Comparison of ENCODE assay signal across 19 cellular contexts in genomic region chr14:39452680-39453079, GRCh38. TPM values are rescaled to one million over a fixed set of nuclear protein-coding genes. Genes with fewer than 3 reads are reported as not detected.
DNase-seq lines count a peak whose midpoint lies in the region; ATAC-seq, FAIRE-seq and TF ChIP-seq lines count a peak whose summit lies in the region.
"Had no signal": no experiment of that assay in that cellular context is flagged by ENCODE, and none has a peak within 500 bp of the region (broad histone marks: within the 10 kb centered on the region; RNA-seq: fewer than 3 reads in every experiment).

No MANE protein-coding gene starts in this region.

- SMC1A ChIA-PET in GM12878 (lab: Charles Lee; ENCODE audit: uncharacterized antibody, unreplicated experiment): interaction anchor here (0.6 to 6.5 kb wide), 13 partner anchors 8 to 421 kb away, joined by 3 to 65 read pairs (median 4); partner anchors contain the start of gene FBXO33

- no peak for ATAC-seq in HepG2
- ATAC-seq in right lobe of liver: no peak
- no peak for ATAC-seq in GM12878
- no peak for ATAC-seq in GM21529 (IDR thresholded peaks at IDR 0.05; ENCODE audit: unreplicated experiment)
- no peak for ATAC-seq in left cardiac atrium
- ATAC-seq: CD8-positive, alpha-beta T cell; K562 had no signal

- intact Hi-C loops in HepG2 (cut with micrococcal nuclease; ENCODE audit: unreplicated experiment): no loop called here
- intact Hi-C loops in right lobe of liver (cut with DNase I): no loop called here
- intact Hi-C loops in GM12878 (cut with micrococcal nuclease; ENCODE audit: unreplicated experiment): no loop called here
- intact Hi-C loops in left cardiac atrium (cut with DNase I): no loop called here

- TF ChIP-seq EP300 in HepG2 (IDR thresholded peaks at IDR 0.05; ENCODE audit: low read depth in 2 of 2, low read length in 2 of 2) (no peak), HepG2 (CRISPR knock-in tag; IDR thresholded peaks at IDR 0.05; ENCODE audit: borderline replicate concordance) (no peak), GM12878 (IDR thresholded peaks at IDR 0.05; ENCODE audit: borderline replicate concordance in 1 of 2, control insufficient read depth in 1 of 2, low read depth in 2 of 2, low read length in 2 of 2) (no peak)

- H3K27ac Mint-ChIP-seq in nephron progenitor cell: no peak overlapping the region
- H3K27ac Mint-ChIP-seq: B cell; CD8-positive, alpha-beta T cell had no signal

- no peaks in the 10 kb centered on the region for H3K36me3 Mint-ChIP-seq in nephron progenitor cell (ENCODE audit: low read depth)
- H3K36me3 Mint-ChIP-seq: CD8-positive, alpha-beta T cell had no signal

- H3K27me3 ChIP-seq in HepG2 (ENCODE audit: control insufficient read depth in 1 of 2, insufficient read depth in 2 of 2, low read length in 2 of 2) (no peaks in the 10 kb centered on the region), right lobe of liver (no peaks in the 10 kb centered on the region), GM12878 (replicated peaks in 1 of 2; ENCODE audit: control insufficient read depth in 2 of 2, insufficient read depth in 2 of 2, low read length in 1 of 2) (no peaks in the 10 kb centered on the region)
- H3K27me3 ChIP-seq: BLaER1 treated with 17β-estradiol and CSF1 and Interleukin-3, amounts not matched to agents 10 nM and 100 nM had no signal

- BruUV-seq in HepG2 (replicated peaks; lab: Mats Ljungman, UMichigan) (no TSS peak), GM12878 (replicated peaks; lab: Mats Ljungman, UMichigan) (no TSS peak)

- WGBS in HepG2 (ENCODE audit: low lambda C conversion rate): 50% methylated on average over 2 of the region's 2 CpGs
- 88% methylated on average over 2 of the region's 2 CpGs for WGBS in right lobe of liver (ENCODE audit: insufficient coverage, low coverage, low lambda C conversion rate, missing lambda C conversion rate)
- WGBS in GM12878 (ENCODE audit: insufficient coverage, insufficient replicate concordance, low lambda C conversion rate, missing lambda C conversion rate): 98% methylated on average over 2 of the region's 2 CpGs

- RAD21 ChIA-PET in GM12878 (lab: Charles Lee; ENCODE audit: unreplicated experiment): interaction anchor here (0.6 to 5.6 kb wide), 5 partner anchors 15 to 283 kb away, joined by 3 to 53 read pairs (median 8); partner anchors contain the start of genes FBXO33 and TRAPPC6B

- POLR2A ChIA-PET in HepG2 (lab: Yijun Ruan, JAX) (no interaction called here), GM12878 (lab: Charles Lee) (interaction anchor here (0.9 to 4.1 kb wide), 3 partner anchors 11 to 18 kb away, joined by 3 to 51 read pairs (median 4); partner anchors contain the start of gene FBXO33)

- no peaks in the 10 kb centered on the region for H3K36me3 ChIP-seq in HepG2 (replicated peaks in 1 of 2; ENCODE audit: control insufficient read depth in 1 of 2, insufficient read depth in 2 of 2, low read length in 2 of 2)
- H3K36me3 ChIP-seq in right lobe of liver: no peaks in the 10 kb centered on the region
- H3K36me3 ChIP-seq in GM12878 (ENCODE audit: control insufficient read depth in 2 of 2, insufficient read depth in 2 of 2, low read length in 1 of 2): no peaks in the 10 kb centered on the region
- H3K36me3 ChIP-seq: BLaER1 treated with 17β-estradiol and CSF1 and Interleukin-3, amounts not matched to agents 10 nM and 100 nM had no signal

- TF ChIP-seq POLR2A in HepG2 (IDR thresholded peaks at IDR 0.05; ENCODE audit: insufficient read depth in 1 of 2, low read depth in 2 of 2, low read length in 2 of 2): no peak
- no peak for TF ChIP-seq POLR2A in right lobe of liver (IDR thresholded peaks at IDR 0.05)
- TF ChIP-seq POLR2A in GM12878 (IDR thresholded peaks at IDR 0.05; ENCODE audit: low read depth, low read length): no peak

- CTCF ChIA-PET in HepG2 (lab: Yijun Ruan, JAX; ENCODE audit: low intra/inter-chr PET ratio, low total read pairs): no interaction called here
- CTCF ChIA-PET in GM12878 (lab: Yijun Ruan, JAX): interaction anchor here (1.0 to 6.0 kb wide), 3 partner anchors 11 to 27 kb away, joined by 4 to 68 read pairs (median 5); no protein-coding TSS in a partner anchor

- TF ChIP-seq RAD21 in HepG2 (CRISPR knock-in tag; IDR thresholded peaks at IDR 0.05) (no peak), GM12878 (IDR thresholded peaks at IDR 0.05; ENCODE audit: insufficient read depth, low read depth, low read length) (no peak)

- H2AFZ ChIP-seq in HepG2 (ENCODE audit: low read length): no peak overlapping the region
- H2AFZ ChIP-seq in GM12878 (ENCODE audit: control insufficient read depth, low read depth, low read length): no peak overlapping the region

- H4K20me1 ChIP-seq in HepG2 (ENCODE audit: insufficient read depth, low read length): no peaks in the 10 kb centered on the region
- no peaks in the 10 kb centered on the region for H4K20me1 ChIP-seq in GM12878 (ENCODE audit: control insufficient read depth, insufficient read depth)
- H4K20me1 ChIP-seq: BLaER1 treated with 17β-estradiol and CSF1 and Interleukin-3, amounts not matched to agents 10 nM and 100 nM had no signal

- in situ Hi-C loops in HepG2 (cut with HindIII; ENCODE audit: extremely low pct_ligation_motif_present, low pct_unique_long_range_greater_than_20kb): no loop called here
- in situ Hi-C loops in GM12878 (cut with MboI): no loop called here

- FAIRE-seq in HepG2 (lab: Jason Lieb, UNC) (no peak), GM12878 (lab: Jason Lieb, UNC) (no peak)
- FAIRE-seq: K562 had no signal

- H3K4me2 ChIP-seq in HepG2 (ENCODE audit: low read depth, low read length): no peak overlapping the region
- H3K4me2 ChIP-seq in GM12878 (ENCODE audit: control insufficient read depth, insufficient read depth): no peak overlapping the region
- H3K4me2 ChIP-seq: BLaER1 treated with 17β-estradiol and CSF1 and Interleukin-3, amounts not matched to agents 10 nM and 100 nM had no signal

- H3K4me3 Mint-ChIP-seq in nephron progenitor cell: no peak overlapping the region
- H3K4me3 Mint-ChIP-seq: B cell; CD8-positive, alpha-beta T cell had no signal

- no peak overlapping the region for H3K9ac ChIP-seq in HepG2 (ENCODE audit: insufficient read depth, low read depth, low read length)
- H3K9ac ChIP-seq in GM12878 (ENCODE audit: control insufficient read depth, insufficient read depth, low read length): no peak overlapping the region
- H3K9ac ChIP-seq: BLaER1 treated with 17β-estradiol and CSF1 and Interleukin-3, amounts not matched to agents 10 nM and 100 nM had no signal

- H3K4me3 ChIP-seq in HepG2 (replicated peaks in 1 of 3; ENCODE audit: insufficient read depth in 1 of 3, low read depth in 2 of 3, low read length in 3 of 3): no peak overlapping the region
- H3K4me3 ChIP-seq in right lobe of liver: no peak overlapping the region
- no peak overlapping the region for H3K4me3 ChIP-seq in GM12878
- H3K4me3 ChIP-seq: BLaER1 treated with 17β-estradiol and CSF1 and Interleukin-3, amounts not matched to agents 10 nM and 100 nM; K562 had no signal

- H3K9me3 ChIP-seq in HepG2 (ENCODE audit: low read length): no peaks in the 10 kb centered on the region
- H3K9me3 ChIP-seq in right lobe of liver: no peaks in the 10 kb centered on the region
- no peaks in the 10 kb centered on the region; the same call in 1 of the 3 replicates for H3K9me3 ChIP-seq in GM12878 (replicated peaks; ENCODE audit: control insufficient read depth, insufficient read depth, low read length)
- H3K9me3 ChIP-seq: BLaER1 treated with 17β-estradiol and CSF1 and Interleukin-3, amounts not matched to agents 10 nM and 100 nM had no signal

- no peaks in the 10 kb centered on the region for H3K9me3 Mint-ChIP-seq in nephron progenitor cell
- H3K9me3 Mint-ChIP-seq: CD8-positive, alpha-beta T cell had no signal

- TF ChIP-seq CTCF in HepG2 (CRISPR knock-in tag; IDR thresholded peaks at IDR 0.05): no peak
- no peak for TF ChIP-seq CTCF in right lobe of liver (IDR thresholded peaks at IDR 0.05)
- TF ChIP-seq CTCF in GM12878 (IDR thresholded peaks at IDR 0.05 in 2 of 3, conservative IDR thresholded peaks at IDR 0.05 in 1 of 3; ENCODE audit: control insufficient read depth in 2 of 3, extremely low read depth in 1 of 3, insufficient read depth in 1 of 3, low read depth in 3 of 3, low read length in 3 of 3): no peak
- TF ChIP-seq CTCF in nephron progenitor cell (IDR thresholded peaks at IDR 0.05): no peak

- DNase-seq in HepG2 (ENCODE audit: low spot score): no peak
- no peak for DNase-seq in right lobe of liver
- no peak for DNase-seq in GM12878 (ENCODE audit: low read depth, low spot score)
- DNase-seq in medulla oblongata (ENCODE audit: extremely low spot score): peak; percentile 64
- DNase-seq in NCI-H1694 treated with DMSO at 0.1 percent for 48 hours (lab: John Stamatoyannopoulos, UW): no peak
- DNase-seq in nephron progenitor cell: no peak
- DNase-seq in left cardiac atrium: no peak
- DNase-seq: 8988T; Calu3; CD8-positive, alpha-beta T cell; DMS79 treated with DMSO at 0.1 percent for 48 hours; GF-D8; HCEC 1CT; IMR-90 had no signal

- H3K27ac ChIP-seq in HepG2 (ENCODE audit: extremely low read length, insufficient read depth, low read length) (no peak overlapping the region), right lobe of liver (no peak overlapping the region), GM12878 (ENCODE audit: control insufficient read depth, insufficient read depth) (0 out of 2 replicates have a peak overlapping the region, but pooled peaks have one; percentile 8)
- H3K27ac ChIP-seq: BLaER1 treated with 17β-estradiol and CSF1 and Interleukin-3, amounts not matched to agents 10 nM and 100 nM; HL-60 had no signal

- H3K4me1 ChIP-seq in HepG2 (ENCODE audit: insufficient read depth, low read length): peaks cover 16% of the 10 kb centered on the region
- no peaks in the 10 kb centered on the region for H3K4me1 ChIP-seq in right lobe of liver
- peaks cover 31% of the 10 kb centered on the region for H3K4me1 ChIP-seq in GM12878 (ENCODE audit: control insufficient read depth, insufficient read depth, low read length)
- H3K4me1 ChIP-seq: BLaER1 treated with 17β-estradiol and CSF1 and Interleukin-3, amounts not matched to agents 10 nM and 100 nM had no signal

- H3K27me3 Mint-ChIP-seq in nephron progenitor cell (ENCODE audit: low read depth, poor library complexity): no peaks in the 10 kb centered on the region
- H3K27me3 Mint-ChIP-seq: B cell had no signal

- H3K79me2 ChIP-seq in HepG2 (ENCODE audit: insufficient read depth, low read length) (no peaks in the 10 kb centered on the region), GM12878 (ENCODE audit: control insufficient read depth, insufficient read depth, low read length) (no peaks in the 10 kb centered on the region; the same call in 1 of the 2 replicates)

- H3K4me1 Mint-ChIP-seq in nephron progenitor cell: no peaks in the 10 kb centered on the region
- H3K4me1 Mint-ChIP-seq: B cell had no signal

RNA-seq across cellular contexts. Expression of gene FBXO33, which starts 20.4 kb away (rescaled TPM):
- total RNA-seq in HepG2 (2016; rRNA removed; fragmentation: Illumina TruSeq; extraction: Trizol) (15.5 and 23.3 TPM in 2 replicates), right lobe of liver (1 to 10 TPM; 4.3 to 6.0 (median 5.2) TPM), GM12878 (2014; rRNA removed) (24.4 and 27.5 TPM in 2 replicates), GM12878 (2014; rRNA removed; fragmentation: Illumina TruSeq; extraction: Trizol) (20.1 and 21.5 TPM in 2 replicates), GM12878 (2021) (20.8 and 21.1 TPM in 2 replicates), left cardiac atrium (1 to 10 TPM; 5.2 to 5.3 TPM)
- 1.6 and 1.8 TPM in 2 replicates for total RNA-seq in HepG2 (2016; cell fraction: cytosol; rRNA removed; fragmentation: Illumina TruSeq; extraction: Trizol; ENCODE audit: low read depth)
- total RNA-seq in HepG2 (2016; cell fraction: insoluble cytoplasmic fraction; rRNA removed; fragmentation: Illumina TruSeq; extraction: Trizol): 17.5 and 22.7 TPM in 2 replicates
- 5.6 and 7.4 TPM in 2 replicates for total RNA-seq in HepG2 (2016; cell fraction: membrane; rRNA removed; fragmentation: Illumina TruSeq; extraction: Trizol)
- total RNA-seq in HepG2 (2016; cell fraction: nucleus; rRNA removed; fragmentation: Illumina TruSeq; extraction: Trizol): 12.8 and 13.0 TPM in 2 replicates
- polyA plus RNA-seq in HepG2 (2011; rRNA removed) (15.2 and 16.9 TPM in 2 replicates), GM12878 (2011; rRNA removed) (56.9 and 74.1 TPM in 2 replicates), GM12878 (2014; fragmentation: Illumina TruSeq; extraction: Trizol) (18.5 and 22.2 TPM in 2 replicates), GM12878 (2014; fragmentation: Nextera tagmentation; extraction: Ambion mirVana) (10 to 100 TPM in 1 of 2 experiments, 1 to 10 TPM in 1; 5.8 to 13.5 TPM), GM12878 (2014; rRNA removed) (16.7 and 19.1 TPM in 2 replicates), GM12878 (2016; fragmentation: Nextera tagmentation; extraction: Ambion mirVana) (10 to 100 TPM in 1 of 2 experiments, 1 to 10 TPM in 1; 4.7 to 21.8 TPM)
- 7.6 and 10.6 TPM in 2 replicates for polyA plus RNA-seq in HepG2 (2011; cell fraction: cytosol; rRNA removed)
- polyA plus RNA-seq in HepG2 (2011; cell fraction: nucleus; rRNA removed): 8.6 and 9.8 TPM in 2 replicates
- polyA plus RNA-seq in HepG2 (2012): 13.5 and 16.7 TPM in 2 replicates
- polyA plus RNA-seq in HepG2 (2016; cell fraction: cytosol; fragmentation: Illumina TruSeq; extraction: Trizol; ENCODE audit: low read depth): 0.57 and 0.70 TPM in 2 replicates
- polyA plus RNA-seq in HepG2 (2016; cell fraction: insoluble cytoplasmic fraction; fragmentation: Illumina TruSeq; extraction: Trizol; ENCODE audit: low read depth): 15.9 and 16.0 TPM in 2 replicates
- polyA plus RNA-seq in HepG2 (2016; cell fraction: membrane; fragmentation: Illumina TruSeq; extraction: Trizol; ENCODE audit: low read depth): 2.2 and 2.6 TPM in 2 replicates
- 11.2 and 12.2 TPM in 2 replicates for polyA plus RNA-seq in HepG2 (2016; cell fraction: nucleus; fragmentation: Illumina TruSeq; extraction: Trizol; ENCODE audit: insufficient read depth, low read depth)
- 30.5 and 39.3 TPM in 2 replicates for polyA minus RNA-seq in HepG2 (2011; rRNA and poly(A)+ RNA removed; ENCODE audit: low replicate concordance)
- polyA minus RNA-seq in HepG2 (2011; cell fraction: cytosol; rRNA and poly(A)+ RNA removed): 12.7 and 15.8 TPM in 2 replicates
- polyA minus RNA-seq in HepG2 (2011; cell fraction: nucleus; rRNA and poly(A)+ RNA removed): 34.8 and 39.1 TPM in 2 replicates
- total RNA-seq in GM12878 (2013; cell fraction: nucleolus; rRNA removed): 26.3 and 26.4 TPM in 2 replicates
- polyA plus RNA-seq in GM12878 (2011; ENCODE audit: low read depth): 9.1 TPM
- 24.8 and 25.1 TPM in 2 replicates for polyA plus RNA-seq in GM12878 (2011; cell fraction: cytosol; rRNA removed)
- 31.8 and 40.7 TPM in 2 replicates for polyA plus RNA-seq in GM12878 (2011; cell fraction: nucleus; rRNA removed)
- 12.3 and 14.8 TPM in 2 replicates for polyA plus RNA-seq in GM12878 (2012)
- 35.7 and 37.6 TPM in 2 replicates for polyA minus RNA-seq in GM12878 (2011; rRNA and poly(A)+ RNA removed)
- polyA minus RNA-seq in GM12878 (2011; cell fraction: cytosol; rRNA and poly(A)+ RNA removed): 13.1 and 14.7 TPM in 2 replicates
- polyA minus RNA-seq in GM12878 (2011; cell fraction: nucleus; rRNA and poly(A)+ RNA removed): 32.2 and 45.7 TPM in 2 replicates
